Comparison of ENCODE assay signal across 9 cellular contexts in the genomic region with DNA sequence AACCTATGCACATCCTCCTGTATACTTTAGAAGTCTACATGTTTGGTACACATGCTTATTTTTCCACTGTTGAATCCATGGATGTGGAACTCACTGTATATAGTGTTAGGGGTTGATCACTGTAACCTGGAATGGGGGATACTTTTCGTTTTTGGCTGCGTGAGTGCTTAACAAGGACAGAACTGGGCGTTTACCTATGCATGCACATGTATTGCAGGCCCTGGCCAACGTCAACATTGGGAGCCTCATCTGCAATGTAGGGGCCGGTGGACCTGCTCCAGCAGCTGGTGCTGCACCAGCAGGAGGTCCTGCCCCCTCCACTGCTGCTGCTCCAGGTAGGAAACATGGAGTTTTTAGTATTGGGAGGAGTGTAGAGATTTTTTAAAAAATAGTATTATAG. TPM values are rescaled to one million over a fixed set of nuclear protein-coding genes. Genes with fewer than 3 reads are reported as not detected.
A peak's percentile ranks its signal among the peaks of the same experiment; 100 is the strongest.
DNase-seq lines count a peak whose midpoint lies in the region; ATAC-seq and TF ChIP-seq lines count a peak whose summit lies in the region.
"Had no signal": no experiment of that assay in that cellular context is flagged by ENCODE, and none has a peak within 500 bp of the region (broad histone marks: within the 10 kb centered on the region; RNA-seq: fewer than 3 reads in every experiment).

No MANE protein-coding gene starts in this region.

- WGBS in stomach, 5 donors, result 16 to 51% (median 21%) methylated on average over 5 of the region's 5 CpGs

- CTCF ChIA-PET in activated naive CD4-positive, alpha-beta T cell treated with anti-CD3 and anti-CD28 coated beads for 36 hours (lab: Charles Lee), result interaction anchor here (0.7 to 3.8 kb wide), 3 partner anchors 8 to 13 kb away, joined by 3 to 21 read pairs (median 17); no protein-coding TSS in a partner anchor

- peaks cover 30% of the 10 kb centered on the region for H3K4me1 Mint-ChIP-seq in activated naive CD4-positive, alpha-beta T cell treated with anti-CD3 and anti-CD28 coated beads for 36 hours (ENCODE audit: low read depth)
- H3K4me1 Mint-ChIP-seq in T-helper 17 cell, result peaks cover 36% of the 10 kb centered on the region

- peak overlapping the region in 3 of 5 donors; percentile 15 to 95 (median 95) for H3K27ac ChIP-seq in stomach
- H3K27ac ChIP-seq: neutrophil had no signal

- ATAC-seq in T-helper 17 cell, result no peak
- no peak for ATAC-seq in HG03135 (IDR thresholded peaks at IDR 0.05; ENCODE audit: unreplicated experiment)

- H3K27me3 ChIP-seq in stomach, result no peaks in the 10 kb centered on the region
- H3K27me3 ChIP-seq: neutrophil had no signal

- H3K4me3 ChIP-seq in fibroblast of mammary gland (ENCODE audit: control insufficient read depth, low read depth, low read length) (peak overlapping the region; percentile 79), stomach (peak overlapping the region; percentile 77 to 93 (median 82))

- peaks cover 6% of the 10 kb centered on the region for H3K9me3 ChIP-seq in T-helper 17 cell (ENCODE audit: control insufficient read depth, low read length, poor library complexity, severe bottlenecking)
- no peaks in the 10 kb centered on the region for H3K9me3 ChIP-seq in stomach
- H3K9me3 ChIP-seq: neutrophil had no signal

- peaks cover 9 to 37% (median 35%) of the 10 kb centered on the region in 4 donors for H3K36me3 ChIP-seq in stomach

- TF ChIP-seq CTCF in fibroblast of mammary gland (conservative IDR thresholded peaks at IDR 0.05; ENCODE audit: control insufficient read depth, insufficient read depth, low read depth, low read length), result no peak
- TF ChIP-seq CTCF in stomach (IDR thresholded peaks at IDR 0.05), result no peak

- H3K36me3 Mint-ChIP-seq in activated naive CD4-positive, alpha-beta T cell treated with anti-CD3 and anti-CD28 coated beads for 36 hours (ENCODE audit: low read depth), result peaks cover 38% of the 10 kb centered on the region
- peaks cover 8% of the 10 kb centered on the region for H3K36me3 Mint-ChIP-seq in T-helper 17 cell (ENCODE audit: low read depth)

- peak overlapping the region; percentile 99 for H3K4me3 Mint-ChIP-seq in activated naive CD4-positive, alpha-beta T cell treated with anti-CD3 and anti-CD28 coated beads for 36 hours
- peak overlapping the region; percentile 99 for H3K4me3 Mint-ChIP-seq in T-helper 17 cell

- no peak for TF ChIP-seq EP300 in stomach (IDR thresholded peaks at IDR 0.05)

- H3K9me3 Mint-ChIP-seq in activated naive CD4-positive, alpha-beta T cell treated with anti-CD3 and anti-CD28 coated beads for 36 hours, result no peaks in the 10 kb centered on the region

- H3K4me1 ChIP-seq in stomach, result peaks cover 22 to 66% (median 41%) of the 10 kb centered on the region in 4 donors

- intact Hi-C loops in activated naive CD4-positive, alpha-beta T cell treated with anti-CD3 and anti-CD28 coated beads for 36 hours (cut with micrococcal nuclease), result loop anchor here (5.0 kb wide), 2 partner anchors 293 to 638 kb away; a partner anchor contains a TSS
- intact Hi-C loops in stomach (cut with DNase I; ENCODE audit: low total_unique reads), result no loop called here

- no peak overlapping the region for H3K27ac Mint-ChIP-seq in activated naive CD4-positive, alpha-beta T cell treated with anti-CD3 and anti-CD28 coated beads for 36 hours
- H3K27ac Mint-ChIP-seq in T-helper 17 cell, result peak overlapping the region; percentile 99

- TF ChIP-seq POLR2A in stomach (IDR thresholded peaks at IDR 0.05), result no peak

- no peaks in the 10 kb centered on the region for H3K27me3 Mint-ChIP-seq in activated naive CD4-positive, alpha-beta T cell treated with anti-CD3 and anti-CD28 coated beads for 36 hours (ENCODE audit: low read depth)
- no peaks in the 10 kb centered on the region for H3K27me3 Mint-ChIP-seq in T-helper 17 cell

- DNase-seq in activated naive CD4-positive, alpha-beta T cell treated with anti-CD3 and anti-CD28 coated beads for 36 hours, result no peak
- no peak for DNase-seq in activated naive CD4-positive, alpha-beta T cell (lab: John Stamatoyannopoulos, UW)
- no peak for DNase-seq in T-helper 17 cell
- no peak for DNase-seq in fibroblast of mammary gland (ENCODE audit: low read depth)
- no peak for DNase-seq in stomach
- no peak for DNase-seq in HPDE6-E6E7 (ENCODE audit: extremely low spot score)
- no peak for DNase-seq in HK-2 (ENCODE audit: unreplicated experiment)

RNA-seq across cellular contexts. Expression of a gene that starts 2.3 kb away (rescaled TPM):
- total RNA-seq in activated naive CD4-positive, alpha-beta T cell treated with anti-CD3 and anti-CD28 coated beads for 36 hours, result 1,000 to 10,000 TPM; 2,674 to 2,950 TPM
- total RNA-seq in T-helper 17 cell (1,000 to 10,000 TPM; 2,488 to 2,685 TPM), stomach (1,000 to 10,000 TPM in 2 of 5 donors, 100 to 1,000 TPM in 2, 10 to 100 TPM in 1; 99.1 to 1,684 (median 575) TPM)
- 1,000 to 10,000 TPM; 1,998 to 2,495 (median 2,423) TPM for polyA plus RNA-seq in stomach

RNA-seq across cellular contexts. Expression of a gene that starts 40.8 kb away (rescaled TPM):
- 10 to 100 TPM; 68.8 to 73.1 TPM for total RNA-seq in activated naive CD4-positive, alpha-beta T cell treated with anti-CD3 and anti-CD28 coated beads for 36 hours
- total RNA-seq in T-helper 17 cell, result 1 to 10 TPM; 1.6 to 4.3 TPM
- 10 to 100 TPM in 3 of 5 donors, 1 to 10 TPM in 2; 8.0 to 26.3 (median 17.1) TPM for total RNA-seq in stomach
- polyA plus RNA-seq in stomach, result 1 to 10 TPM; 2.1 to 5.7 (median 2.4) TPM
